Comparison of ENCODE assay signal across 20 cellular contexts in genomic region chr18:33154049-33154448, GRCh38.
"Had no signal": no experiment of that assay in that cellular context is flagged by ENCODE, and none has a peak within 500 bp of the region (broad histone marks: within the 10 kb centered on the region; RNA-seq: fewer than 3 reads in every experiment).

No MANE protein-coding gene starts in this region.

- FAIRE-seq: endothelial cell of umbilical vein, keratinocyte had no signal

- H3K27me3 ChIP-seq: dorsolateral prefrontal cortex, esophagus muscularis mucosa, foreskin keratinocyte, gastroesophageal sphincter, heart left ventricle, hepatocyte, left lung had no signal

- H3K4me1 ChIP-seq: foreskin keratinocyte, gastroesophageal sphincter, heart left ventricle, left lung, lower lobe of right lung had no signal

- H3K79me2 ChIP-seq: hepatocyte had no signal

- H3K9me3 ChIP-seq: esophagus muscularis mucosa, gastroesophageal sphincter, heart left ventricle, left lung, lower lobe of right lung, mucosa of descending colon had no signal

- H3K27ac ChIP-seq: coronary artery, dorsolateral prefrontal cortex, esophagus muscularis mucosa, foreskin keratinocyte, gastroesophageal sphincter, heart left ventricle, hepatocyte, left lung, lower lobe of right lung had no signal

- H3K36me3 ChIP-seq: esophagus muscularis mucosa, gastroesophageal sphincter, heart left ventricle, left lung, lower lobe of right lung had no signal

- H3K4me3 ChIP-seq: coronary artery, dorsolateral prefrontal cortex, esophagus muscularis mucosa, gastroesophageal sphincter, heart left ventricle, hepatocyte, left lung, lower lobe of right lung, mucosa of descending colon had no signal

- ATAC-seq: foreskin keratinocyte; gastroesophageal sphincter; heart left ventricle; left cardiac atrium; left lung; left ventricle myocardium superior; lower lobe of right lung; mucosa of descending colon; naive thymus-derived CD8-positive, alpha-beta T cell had no signal

- H3K4me2 ChIP-seq: hepatocyte had no signal

- H2AFZ ChIP-seq: hepatocyte had no signal

- DNase-seq: dermis blood vessel endothelial cell; dorsolateral prefrontal cortex; effector CD4-positive, alpha-beta T cell; effector memory CD4-positive, alpha-beta T cell; foreskin keratinocyte; heart left ventricle; left cardiac atrium; left lung; left ventricle myocardium superior; lower lobe of right lung; mesenchymal stem cell; mucosa of descending colon; naive B cell; naive thymus-derived CD8-positive, alpha-beta T cell had no signal
